ENCODE assay signal across 10 cellular contexts in genomic region chr2:7368211-7368610, GRCh38.
"Had no signal": no experiment of that assay in that cellular context is flagged by ENCODE, and none has a peak within 500 bp of the region (broad histone marks: within the 10 kb centered on the region; RNA-seq: fewer than 3 reads in every experiment).

No MANE protein-coding gene starts in this region.

- H3K4me3 ChIP-seq: GM23338 had no signal

- H3K9ac ChIP-seq: KMS-11 had no signal

- FAIRE-seq: H1, H54 had no signal

- H2AFZ ChIP-seq: GM23338 had no signal

- H3K27ac ChIP-seq: HL-60, KMS-11 had no signal

- ATAC-seq: GM23338 had no signal

- DNase-seq: H9, HCEC 1CT, HFFc6, IMR-90, KBM-7 had no signal

- H3K4me3 Mint-ChIP-seq: GM23338, H9, HFFc6 had no signal

- H3K4me1 Mint-ChIP-seq: GM23338, H9 had no signal

- H3K27ac Mint-ChIP-seq: GM23338, H9, HFFc6 had no signal

- H3K4me2 ChIP-seq: GM23338, KMS-11 had no signal
